ENCODE assay signal across 8 cellular contexts in genomic region chr15:58065445-58066041, GRCh38. TPM values are rescaled to one million over a fixed set of nuclear protein-coding genes. Genes with fewer than 3 reads are reported as not detected.
DNase-seq lines count a peak whose midpoint lies in the region; ATAC-seq and TF ChIP-seq lines count a peak whose summit lies in the region.

Gene ALDH1A2 (minus strand): TSS chr15:58065711. CDS start chr15:58065650, 61 bp downstream.

- no peak within 1 kb of the TSS for H3K27ac Mint-ChIP-seq in activated CD8-positive, alpha-beta T cell treated with anti-CD3 and anti-CD28 coated beads for 36 hours

- no peak within 1 kb of the TSS for H3K27ac ChIP-seq in neutrophil

- CTCF ChIA-PET in activated CD8-positive, alpha-beta T cell treated with anti-CD3 and anti-CD28 coated beads for 36 hours (lab: Charles Lee), result interaction anchor here (0.7 to 3.6 kb wide), 11 partner anchors 17 to 505 kb away, joined by 3 to 19 read pairs (median 5); no protein-coding TSS in a partner anchor

- peak within 1 kb of the TSS; percentile 29 for H3K4me3 Mint-ChIP-seq in activated CD8-positive, alpha-beta T cell treated with anti-CD3 and anti-CD28 coated beads for 36 hours

- peaks cover 48% of the 10 kb centered on the region for H3K27me3 Mint-ChIP-seq in activated CD8-positive, alpha-beta T cell treated with anti-CD3 and anti-CD28 coated beads for 36 hours

- TF ChIP-seq CTCF in activated CD8-positive, alpha-beta T cell treated with anti-CD3 and anti-CD28 coated beads for 36 hours (IDR thresholded peaks at IDR 0.05), result no peak
- TF ChIP-seq CTCF in neutrophil (IDR thresholded peaks at IDR 0.05), result no peak

- peaks cover 3% of the 10 kb centered on the region for H3K4me1 Mint-ChIP-seq in activated CD8-positive, alpha-beta T cell treated with anti-CD3 and anti-CD28 coated beads for 36 hours (ENCODE audit: low read depth)

- POLR2A ChIA-PET in activated CD8-positive, alpha-beta T cell treated with anti-CD3 and anti-CD28 coated beads for 36 hours (lab: Charles Lee), result no interaction called here

- peak; percentile 2 for DNase-seq in GM03348 (ENCODE audit: low spot score)
- peak; percentile 25 for DNase-seq in activated CD8-positive, alpha-beta T cell treated with anti-CD3 and anti-CD28 coated beads for 36 hours
- peak; percentile 3 for DNase-seq in germinal center (ENCODE audit: low spot score)
- no peak for DNase-seq in NCI-H2029 treated with DMSO at 0.1 percent for 48 hours (lab: John Stamatoyannopoulos, UW)
- no peak for DNase-seq in hepatic stellate cell (ENCODE audit: low spot score)
- no peak for DNase-seq in NCI-H187 (lab: John Stamatoyannopoulos, UW)

- peak; percentile 20 for ATAC-seq in activated CD8-positive, alpha-beta T cell treated with anti-CD3 and anti-CD28 coated beads for 36 hours
- no peak for ATAC-seq in HG02870 (IDR thresholded peaks at IDR 0.05; ENCODE audit: unreplicated experiment)

- no peaks in the 10 kb centered on the region for H3K9me3 ChIP-seq in neutrophil

- H3K9me3 Mint-ChIP-seq in activated CD8-positive, alpha-beta T cell treated with anti-CD3 and anti-CD28 coated beads for 36 hours, result peaks cover 3% of the 10 kb centered on the region

- peaks cover 11 to 18% of the 10 kb centered on the region in 2 experiments for H3K4me1 ChIP-seq in neutrophil (ENCODE audit: control insufficient read depth in 1 of 2, insufficient read depth in 1 of 2, low read depth in 1 of 2, low read length in 1 of 2)

- intact Hi-C loops in activated CD8-positive, alpha-beta T cell treated with anti-CD3 and anti-CD28 coated beads for 36 hours (cut with micrococcal nuclease), result no loop called here

- no peaks in the 10 kb centered on the region for H3K36me3 ChIP-seq in neutrophil

- peak within 1 kb of the TSS; percentile 66 to 67 for H3K4me3 ChIP-seq in neutrophil (ENCODE audit: low read depth in 1 of 2, low read length in 1 of 2)

- H3K36me3 Mint-ChIP-seq in activated CD8-positive, alpha-beta T cell treated with anti-CD3 and anti-CD28 coated beads for 36 hours (ENCODE audit: low read depth), result no peaks in the 10 kb centered on the region

- H3K27me3 ChIP-seq in neutrophil, result peaks cover 99% of the 10 kb centered on the region

RNA-seq across cellular contexts. Expression of gene ALDH1A2, which starts in this region (rescaled TPM):
- 1 to 10 TPM in 1 of 2 experiments, under 1 TPM in 1; 0.47 to 1.4 TPM for total RNA-seq in activated CD8-positive, alpha-beta T cell treated with anti-CD3 and anti-CD28 coated beads for 36 hours

Comparison
In these comparisons a context has a peak if more than half of its experiments do, and no peak if none do; other contexts are left out.
1. DNase-seq: peak in GM03348 (single experiment), activated CD8-positive, alpha-beta T cell treated with anti-CD3 and anti-CD28 coated beads for 36 hours (single experiment) and germinal center (single experiment); none in NCI-H2029 treated with DMSO at 0.1 percent for 48 hours (single experiment), hepatic stellate cell (single experiment) and NCI-H187 (0 of 2).